In genomic region chr12:6328045-6328779, GRCh38 we compare ENCODE assay signal across 19 cellular contexts. TPM values are rescaled to one million over a fixed set of nuclear protein-coding genes. Genes with fewer than 3 reads are reported as not detected.
DNase-seq lines count a peak whose midpoint lies in the region; ATAC-seq, FAIRE-seq and TF ChIP-seq lines count a peak whose summit lies in the region.
"Had no signal": no experiment of that assay in that cellular context is flagged by ENCODE, and none has a peak within 500 bp of the region (broad histone marks: within the 10 kb centered on the region; RNA-seq: fewer than 3 reads in every experiment).

No MANE protein-coding gene starts in this region.

- no peaks in the 10 kb centered on the region for H3K27me3 ChIP-seq in CD4-positive, alpha-beta T cell (ENCODE audit: control insufficient read depth, insufficient read depth, low read length)
- H3K27me3 ChIP-seq in H1 (replicated peaks in 1 of 4; ENCODE audit: control insufficient read depth in 3 of 4, extremely low read depth in 1 of 4, insufficient read depth in 3 of 4, low read length in 3 of 4) = no peaks in the 10 kb centered on the region
- no peaks in the 10 kb centered on the region for H3K27me3 ChIP-seq in psoas muscle (ENCODE audit: insufficient read depth in 3 of 3, low read length in 2 of 3)
- H3K27me3 ChIP-seq: ovary had no signal

- no peak for FAIRE-seq in A549 (lab: Jason Lieb, UNC)
- no peak for FAIRE-seq in H1 (lab: Jason Lieb, UNC)
- FAIRE-seq: astrocyte, colon had no signal

- H3K27me3 Mint-ChIP-seq in CD4-positive, alpha-beta T cell = no peaks in the 10 kb centered on the region
- H3K27me3 Mint-ChIP-seq in activated CD8-positive, alpha-beta memory T cell treated with anti-CD3 and anti-CD28 coated beads, Interleukin-2, amount 10 ng/mL, durations not matched to agents 7 days and 5 days = no peaks in the 10 kb centered on the region
- H3K27me3 Mint-ChIP-seq: activated T-helper 17 cell treated with anti-CD3 and anti-CD28 coated beads, Interleukin-2, amount 50 U/mL, for 72 hours had no signal

- H3K9me3 ChIP-seq in A549 (no peaks in the 10 kb centered on the region), H1 (ENCODE audit: insufficient read depth in 2 of 2, low read depth in 1 of 2, low read length in 1 of 2) (no peaks in the 10 kb centered on the region), psoas muscle (no peaks in the 10 kb centered on the region)
- no peaks in the 10 kb centered on the region for H3K9me3 ChIP-seq in CD4-positive, alpha-beta T cell (ENCODE audit: control insufficient read depth, low read length)
- H3K9me3 ChIP-seq: ovary had no signal

- no peak overlapping the region for H3K14ac ChIP-seq in H1 (ENCODE audit: insufficient read length)

- H3K4me2 ChIP-seq in A549 (peak overlapping the region; percentile 24; the same call in 2 of the 3 replicates), H1 (ENCODE audit: insufficient read depth in 1 of 2, low read depth in 2 of 2, low read length in 2 of 2) (no peak overlapping the region; a peak in 2 of 4 replicates)

- H3K9ac ChIP-seq in H1 (replicated peaks in 1 of 4; ENCODE audit: extremely low read depth in 1 of 4, low read depth in 3 of 4, low read length in 3 of 4) = no peak overlapping the region

- TF ChIP-seq POLR2A in A549 (IDR thresholded peaks at IDR 0.05; ENCODE audit: low read length) (no peak), H1 (IDR thresholded peaks at IDR 0.05; ENCODE audit: control extremely low read depth in 1 of 2, low read depth in 2 of 2, low read length in 2 of 2) (peak in 1 of 2 experiments; percentile 18; a peak in 1 of 3 replicates)

- TF ChIP-seq EP300 in A549 (IDR thresholded peaks at IDR 0.05) (no peak), H1 (IDR thresholded peaks at IDR 0.05; ENCODE audit: borderline replicate concordance in 1 of 2, low read depth in 2 of 2, low read length in 2 of 2) (no peak)

- peaks cover 44% of the 10 kb centered on the region for H3K4me1 Mint-ChIP-seq in CD4-positive, alpha-beta T cell (ENCODE audit: low read depth)
- peaks cover 51% of the 10 kb centered on the region for H3K4me1 Mint-ChIP-seq in activated CD8-positive, alpha-beta memory T cell treated with anti-CD3 and anti-CD28 coated beads, Interleukin-2, amount 10 ng/mL, durations not matched to agents 7 days and 5 days

- DNase-seq in A549 (ENCODE audit: low read depth in 1 of 2, low spot score in 1 of 2) (no peak), H1 (ENCODE audit: low read depth in 1 of 2, low spot score in 2 of 2) (no peak), psoas muscle (no peak)
- DNase-seq in CD4-positive, alpha-beta T cell = no peak
- no peak for DNase-seq in activated CD8-positive, alpha-beta memory T cell treated with anti-CD3 and anti-CD28 coated beads, Interleukin-2, amount 10 ng/mL, durations not matched to agents 7 days and 5 days
- DNase-seq: activated CD4-positive, alpha-beta T cell treated with anti-CD3 and anti-CD28 coated beads, Interleukin-2, amount 50 U/mL, for 4 hours; C1 segment of cervical spinal cord; DMS79 treated with DMSO at 0.1 percent for 48 hours; glutamatergic neuron; NCI-H146; NCI-H446 treated with DMSO at 0.1 percent for 48 hours had no signal

- H3K4me3 ChIP-seq in A549 (no peak overlapping the region), H1 (ENCODE audit: extremely low read depth in 1 of 4, insufficient read depth in 2 of 4, low read depth in 3 of 4, low read length in 4 of 4) (no peak overlapping the region), psoas muscle (peak overlapping the region; percentile 18)
- H3K4me3 ChIP-seq: ovary had no signal

- peaks cover 56% of the 10 kb centered on the region for H3K36me3 Mint-ChIP-seq in CD4-positive, alpha-beta T cell (ENCODE audit: low read depth)
- peaks cover 35% of the 10 kb centered on the region for H3K36me3 Mint-ChIP-seq in activated CD8-positive, alpha-beta memory T cell treated with anti-CD3 and anti-CD28 coated beads, Interleukin-2, amount 10 ng/mL, durations not matched to agents 7 days and 5 days

- peaks cover 4% of the 10 kb centered on the region; the same call in 1 of the 2 replicates for H3K23me2 ChIP-seq in H1 (ENCODE audit: low read depth, low read length)

- WGBS in A549 (ENCODE audit: missing lambda C conversion rate) = 79% methylated on average over 10 of the region's 10 CpGs
- 87% methylated on average over 10 of the region's 10 CpGs; no CpG with 5 or more reads in 1 of the 2 experiments for WGBS in H1 (ENCODE audit: extremely low coverage in 1 of 2, insufficient coverage in 1 of 2, insufficient read length in 1 of 2, insufficient replicate concordance in 2 of 2, low coverage in 1 of 2, low lambda C conversion rate in 2 of 2, missing lambda C conversion rate in 1 of 2), 2 experiments
- WGBS in psoas muscle, 3 donors = 76 to 85% (median 81%) methylated on average over 10 of the region's 10 CpGs

- POLR2A ChIA-PET in A549 (lab: Yijun Ruan, JAX) = interaction anchor here (2.4 to 2.5 kb wide), 3 partner anchors 8 to 142 kb away, joined by 10 to 35 read pairs (median 15); partner anchors contain the start of gene VAMP1
- POLR2A ChIA-PET in CD4-positive, alpha-beta T cell (lab: Charles Lee) = interaction anchor here (0.6 to 0.8 kb wide), 3 partner anchors 9 to 142 kb away, joined by 3 read pairs; partner anchors contain the start of gene VAMP1
- POLR2A ChIA-PET in H1 (lab: Charles Lee; ENCODE audit: partially characterized antibody) = interaction anchor here (0.6 to 17.5 kb wide), 15 partner anchors 8 to 206 kb away, joined by 3 to 286 read pairs (median 6); partner anchors contain the start of genes GAPDH, LTBR, SCNN1A and TNFRSF1A

- ATAC-seq in A549 (no peak), psoas muscle (no peak), HG03571 (IDR thresholded peaks at IDR 0.05; ENCODE audit: unreplicated experiment) (no peak), GM19467 (IDR thresholded peaks at IDR 0.05; ENCODE audit: unreplicated experiment) (no peak), GM21619 (IDR thresholded peaks at IDR 0.05; ENCODE audit: unreplicated experiment) (no peak)
- ATAC-seq in CD4-positive, alpha-beta T cell (ENCODE audit: poor library complexity) = no peak
- no peak for ATAC-seq in activated CD8-positive, alpha-beta memory T cell treated with anti-CD3 and anti-CD28 coated beads, Interleukin-2, amount 10 ng/mL, durations not matched to agents 7 days and 5 days
- ATAC-seq: activated T-helper 17 cell treated with anti-CD3 and anti-CD28 coated beads, Interleukin-2, amount 50 U/mL, for 72 hours had no signal

- H3K4me3 Mint-ChIP-seq in CD4-positive, alpha-beta T cell = no peak overlapping the region
- no peak overlapping the region for H3K4me3 Mint-ChIP-seq in activated CD8-positive, alpha-beta memory T cell treated with anti-CD3 and anti-CD28 coated beads, Interleukin-2, amount 10 ng/mL, durations not matched to agents 7 days and 5 days
- H3K4me3 Mint-ChIP-seq: activated T-helper 17 cell treated with anti-CD3 and anti-CD28 coated beads, Interleukin-2, amount 50 U/mL, for 72 hours had no signal

- no peaks in the 10 kb centered on the region for H4K20me1 ChIP-seq in H1 (replicated peaks in 1 of 2; ENCODE audit: control insufficient read depth in 1 of 2, insufficient read depth in 2 of 2, low read length in 2 of 2)

- TF ChIP-seq RAD21 in A549 (conservative IDR thresholded peaks at IDR 0.05 in 1 of 2, IDR thresholded peaks at IDR 0.05 in 1 of 2) = no peak
- TF ChIP-seq RAD21 in H1 (IDR thresholded peaks at IDR 0.05 in 1 of 2, conservative IDR thresholded peaks at IDR 0.05 in 1 of 2; ENCODE audit: low read depth in 2 of 2, low read length in 2 of 2) = no peak

- intact Hi-C loops in CD4-positive, alpha-beta T cell (cut with DNase I, micrococcal nuclease) = no loop called here
- intact Hi-C loops in psoas muscle (cut with DNase I) = loop anchor here (5.0 kb wide), 2 partner anchors 124 to 139 kb away; partner anchors contain the start of gene TAPBPL (in 1 of the 2)

- H2BK15ac ChIP-seq in H1 (ENCODE audit: low read length) = peak overlapping the region; percentile 29; the same call in 1 of the 2 replicates

- H3K36me3 ChIP-seq in H1 (ENCODE audit: control insufficient read depth in 2 of 4, insufficient read depth in 4 of 4, low read length in 3 of 4) = peaks cover 11 to 40% (median 24%) of the 10 kb centered on the region in 4 experiments; a peak in 5 of 8 replicates
- H3K36me3 ChIP-seq in psoas muscle (ENCODE audit: insufficient read depth in 1 of 2, low read depth in 1 of 2) = peaks cover 7 to 57% of the 10 kb centered on the region in 2 donors
- H3K36me3 ChIP-seq: ovary had no signal

- no peak overlapping the region for H2AFZ ChIP-seq in H1 (ENCODE audit: low read length)

- H3K4ac ChIP-seq in H1 (replicated peaks; ENCODE audit: insufficient read length, low read depth, low read length) = no peak overlapping the region

- TF ChIP-seq CTCF in A549 (IDR thresholded peaks at IDR 0.05) (no peak), H1 (IDR thresholded peaks at IDR 0.05; ENCODE audit: control extremely low read depth in 1 of 3, insufficient read depth in 1 of 3, low read depth in 1 of 3, low read length in 3 of 3) (no peak), psoas muscle (IDR thresholded peaks at IDR 0.05) (no peak)
- TF ChIP-seq CTCF in CD4-positive, alpha-beta T cell (IDR thresholded peaks at IDR 0.05) = no peak

- H3K27ac ChIP-seq in A549 = peak overlapping the region; percentile 24 to 95; a peak in 4 of 6 replicates
- peak overlapping the region; percentile 25 for H3K27ac ChIP-seq in CD4-positive, alpha-beta T cell (ENCODE audit: low read depth, low read length)
- no peak overlapping the region for H3K27ac ChIP-seq in H1 (ENCODE audit: low read depth, low read length)
- peak overlapping the region; percentile 47 for H3K27ac ChIP-seq in psoas muscle

- no peak overlapping the region for H3K23ac ChIP-seq in H1 (ENCODE audit: insufficient read length)

- peak overlapping the region; percentile 75; the same call in 1 of the 2 replicates for H2AK5ac ChIP-seq in H1 (ENCODE audit: low read depth, low read length)

- H3K56ac ChIP-seq in H1 (replicated peaks; ENCODE audit: insufficient read length, low read depth, low read length) = no peak overlapping the region

- peaks cover 100% of the 10 kb centered on the region for H3K4me1 ChIP-seq in A549
- peaks cover 9 to 43% (median 24%) of the 10 kb centered on the region in 4 experiments for H3K4me1 ChIP-seq in H1 (replicated peaks in 1 of 4; ENCODE audit: control insufficient read depth in 3 of 4, insufficient read depth in 4 of 4, low read length in 3 of 4)
- peaks cover 53% of the 10 kb centered on the region for H3K4me1 ChIP-seq in psoas muscle

- CTCF ChIA-PET in A549 (lab: Yijun Ruan, JAX) = interaction anchor here (1.0 to 29.7 kb wide), 7 partner anchors 8 to 142 kb away, joined by 3 to 705 read pairs (median 16); partner anchors contain the start of genes SCNN1A, TNFRSF1A and VAMP1
- CTCF ChIA-PET in CD4-positive, alpha-beta T cell (lab: Charles Lee) = no interaction called here
- CTCF ChIA-PET in H1 (lab: Charles Lee; ENCODE audit: partially characterized antibody) = interaction anchor here (0.6 to 7.8 kb wide), 17 partner anchors 8 to 291 kb away, joined by 3 to 109 read pairs (median 8); partner anchors contain the start of genes SCNN1A, TNFRSF1A and VAMP1
- CTCF ChIA-PET in activated CD8-positive, alpha-beta memory T cell treated with anti-CD3 and anti-CD28 coated beads, Interleukin-2, amount 10 ng/mL, durations not matched to agents 7 days and 5 days (lab: Charles Lee) = interaction anchor here (0.8 to 2.7 kb wide), 3 partner anchors 10 to 39 kb away, joined by 3 to 22 read pairs (median 15); no protein-coding TSS in a partner anchor

- peak overlapping the region; percentile 21; the same call in 1 of the 2 replicates for H2BK20ac ChIP-seq in H1 (ENCODE audit: low read length)

- no peaks in the 10 kb centered on the region for H3K9me3 Mint-ChIP-seq in CD4-positive, alpha-beta T cell
- H3K9me3 Mint-ChIP-seq in activated CD8-positive, alpha-beta memory T cell treated with anti-CD3 and anti-CD28 coated beads, Interleukin-2, amount 10 ng/mL, durations not matched to agents 7 days and 5 days (ENCODE audit: low read depth) = no peaks in the 10 kb centered on the region
- H3K9me3 Mint-ChIP-seq: activated T-helper 17 cell treated with anti-CD3 and anti-CD28 coated beads, Interleukin-2, amount 50 U/mL, for 72 hours had no signal

- no peak overlapping the region for H4K8ac ChIP-seq in H1 (ENCODE audit: extremely low read depth, insufficient read depth, low read length)

- H3K18ac ChIP-seq in H1 (ENCODE audit: extremely low read depth, low read length) = peak overlapping the region; percentile 51; the same call in 1 of the 2 replicates

- H2BK120ac ChIP-seq in H1 (replicated peaks; ENCODE audit: low read depth, low read length) = no peak overlapping the region

- H3K79me2 ChIP-seq in H1 (ENCODE audit: control insufficient read depth in 1 of 2, insufficient read depth in 2 of 2, low read length in 2 of 2) = no peaks in the 10 kb centered on the region

- no peak overlapping the region for H2BK5ac ChIP-seq in H1 (ENCODE audit: low read depth, low read length)

- no peak overlapping the region for H4K91ac ChIP-seq in H1 (replicated peaks; ENCODE audit: insufficient read length, low read length)

- no peak overlapping the region for H3K27ac Mint-ChIP-seq in CD4-positive, alpha-beta T cell
- H3K27ac Mint-ChIP-seq in activated CD8-positive, alpha-beta memory T cell treated with anti-CD3 and anti-CD28 coated beads, Interleukin-2, amount 10 ng/mL, durations not matched to agents 7 days and 5 days = no peak overlapping the region
- H3K27ac Mint-ChIP-seq: activated T-helper 17 cell treated with anti-CD3 and anti-CD28 coated beads, Interleukin-2, amount 50 U/mL, for 72 hours had no signal

- H3K79me1 ChIP-seq in H1 (ENCODE audit: low read depth, low read length) = no peaks in the 10 kb centered on the region; the same call in 1 of the 2 replicates

- no peak overlapping the region for H2BK12ac ChIP-seq in H1 (ENCODE audit: low read depth, low read length)

- H4K5ac ChIP-seq in H1 (ENCODE audit: insufficient read length, low read depth, low read length) = no peak overlapping the region

RNA-seq across cellular contexts. Expression of gene TNFRSF1A, which starts 13.7 kb away (rescaled TPM):
- polyA plus RNA-seq in A549 (2011; rRNA removed) (460 and 621 TPM in 2 replicates), A549 (2017; fragmentation: RNase III; extraction: RNeasy Plus Mini Kit Qiagen cat#74134 plus additional on column Dnase treatment) (324 to 416 TPM (median 367 TPM) in 3 replicates), H1 (2011; rRNA removed) (28.7 and 48.7 TPM in 2 replicates), psoas muscle (100 to 1,000 TPM in 1 of 3 donors, 10 to 100 TPM in 2; 53.7 to 117 (median 65.4) TPM)
- 275 and 344 TPM in 2 replicates for polyA plus RNA-seq in A549 (2012; cell fraction: cytosol; rRNA removed)
- polyA plus RNA-seq in A549 (2012; cell fraction: nucleus; rRNA removed) = 409 and 455 TPM in 2 replicates
- 307 and 325 TPM in 2 replicates for polyA minus RNA-seq in A549 (2011; rRNA and poly(A)+ RNA removed)
- total RNA-seq in CD4-positive, alpha-beta T cell = 10 to 100 TPM; 16.3 to 19.2 TPM
- total RNA-seq in H1 (2021; fragmentation: NEBNext Ultra II Directional; extraction: Animal tissue kit (Norgen Biotek cat#: 25700)) = 42.1 and 45.8 TPM in 2 replicates
- polyA plus RNA-seq in H1 (2011; cell fraction: cytosol; rRNA removed) = 29.1 TPM
- polyA plus RNA-seq in H1 (2011; cell fraction: nucleus; rRNA removed) = 46.5 TPM
- 40.7 to 46.5 TPM (median 44.7 TPM) in 4 replicates for polyA plus RNA-seq in H1 (2012, experiment 1 of 2)
- 56.1 TPM for polyA plus RNA-seq in H1 (2012, experiment 2 of 2)
- polyA plus RNA-seq in H1 (2013, experiment 1 of 2) = 75.2 TPM
- 89.3 TPM for polyA plus RNA-seq in H1 (2013, experiment 2 of 2)
- polyA minus RNA-seq in H1 (2011; rRNA and poly(A)+ RNA removed) = 33.4 and 50.9 TPM in 2 replicates
- polyA minus RNA-seq in H1 (2011; cell fraction: cytosol; rRNA and poly(A)+ RNA removed) = 28.5 TPM
- polyA minus RNA-seq in H1 (2011; cell fraction: nucleus; rRNA and poly(A)+ RNA removed) = 29.2 TPM
- 100 to 1,000 TPM in 3 of 4 donors, 10 to 100 TPM in 1; 38.8 to 224 (median 127) TPM for total RNA-seq in psoas muscle
- total RNA-seq in activated CD8-positive, alpha-beta memory T cell treated with anti-CD3 and anti-CD28 coated beads, Interleukin-2, amount 10 ng/mL, durations not matched to agents 7 days and 5 days = 10 to 100 TPM; 63.3 to 71.5 TPM

RNA-seq across cellular contexts. Expression of gene PLEKHG6, which starts 17.7 kb away (rescaled TPM):
- polyA plus RNA-seq in A549 (2011; rRNA removed) = 0.25 and 0.31 TPM in 2 replicates
- 0.26 and 0.70 TPM in 2 replicates for polyA plus RNA-seq in A549 (2012; cell fraction: cytosol; rRNA removed)
- polyA plus RNA-seq in A549 (2012; cell fraction: nucleus; rRNA removed) = 0.26 and 0.33 TPM in 2 replicates
- polyA plus RNA-seq in A549 (2017; fragmentation: RNase III; extraction: RNeasy Plus Mini Kit Qiagen cat#74134 plus additional on column Dnase treatment) = 0.15 to 0.29 TPM (median 0.16 TPM) in 3 replicates
- 0.41 and 0.88 TPM in 2 replicates for polyA minus RNA-seq in A549 (2011; rRNA and poly(A)+ RNA removed)
- not detected for total RNA-seq in CD4-positive, alpha-beta T cell
- 25.5 and 32.5 TPM in 2 replicates for total RNA-seq in H1 (2021; fragmentation: NEBNext Ultra II Directional; extraction: Animal tissue kit (Norgen Biotek cat#: 25700))
- 23.1 and 38.1 TPM in 2 replicates for polyA plus RNA-seq in H1 (2011; rRNA removed)
- polyA plus RNA-seq in H1 (2011; cell fraction: cytosol; rRNA removed) = 30.4 TPM
- polyA plus RNA-seq in H1 (2011; cell fraction: nucleus; rRNA removed) = 49.3 TPM
- 22.6 to 29.6 TPM (median 26.3 TPM) in 4 replicates for polyA plus RNA-seq in H1 (2012, experiment 1 of 2)
- polyA plus RNA-seq in H1 (2012, experiment 2 of 2) = 28.8 TPM
- 18.8 TPM for polyA plus RNA-seq in H1 (2013, experiment 1 of 2)
- 18.5 TPM for polyA plus RNA-seq in H1 (2013, experiment 2 of 2)
- polyA minus RNA-seq in H1 (2011; rRNA and poly(A)+ RNA removed) = 22.1 and 28.7 TPM in 2 replicates
- 17.8 TPM for polyA minus RNA-seq in H1 (2011; cell fraction: cytosol; rRNA and poly(A)+ RNA removed)
- polyA minus RNA-seq in H1 (2011; cell fraction: nucleus; rRNA and poly(A)+ RNA removed) = 17.7 TPM
- not detected for total RNA-seq in psoas muscle
- under 1 TPM in 2 of 3 donors, not detected in 1; 0.20 to 0.39 TPM for polyA plus RNA-seq in psoas muscle
- not detected for total RNA-seq in activated CD8-positive, alpha-beta memory T cell treated with anti-CD3 and anti-CD28 coated beads, Interleukin-2, amount 10 ng/mL, durations not matched to agents 7 days and 5 days
- total RNA-seq: activated T-helper 17 cell treated with anti-CD3 and anti-CD28 coated beads, Interleukin-2, amount 50 U/mL, for 72 hours; LHCN-M2 had no signal

RNA-seq across cellular contexts. Expression of gene SCNN1A, which starts 47.2 kb away (rescaled TPM):
- polyA plus RNA-seq in A549 (2011; rRNA removed) (7.0 and 7.6 TPM in 2 replicates), A549 (2017; fragmentation: RNase III; extraction: RNeasy Plus Mini Kit Qiagen cat#74134 plus additional on column Dnase treatment) (4.3 to 6.0 TPM (median 5.7 TPM) in 3 replicates), H1 (2011; rRNA removed) (156 and 192 TPM in 2 replicates), psoas muscle (under 1 TPM; 0.03 to 0.39 (median 0.31) TPM)
- 4.2 and 6.8 TPM in 2 replicates for polyA plus RNA-seq in A549 (2012; cell fraction: cytosol; rRNA removed)
- polyA plus RNA-seq in A549 (2012; cell fraction: nucleus; rRNA removed) = 14.1 and 14.4 TPM in 2 replicates
- 6.4 and 12.4 TPM in 2 replicates for polyA minus RNA-seq in A549 (2011; rRNA and poly(A)+ RNA removed)
- 1 to 10 TPM; 1.1 to 2.0 TPM for total RNA-seq in CD4-positive, alpha-beta T cell
- 85.5 and 89.0 TPM in 2 replicates for total RNA-seq in H1 (2021; fragmentation: NEBNext Ultra II Directional; extraction: Animal tissue kit (Norgen Biotek cat#: 25700))
- 97.5 TPM for polyA plus RNA-seq in H1 (2011; cell fraction: cytosol; rRNA removed)
- polyA plus RNA-seq in H1 (2011; cell fraction: nucleus; rRNA removed) = 220 TPM
- polyA plus RNA-seq in H1 (2012, experiment 1 of 2) = 83.5 to 112 TPM (median 108 TPM) in 4 replicates
- 95.0 TPM for polyA plus RNA-seq in H1 (2012, experiment 2 of 2)
- polyA plus RNA-seq in H1 (2013, experiment 1 of 2) = 112 TPM
- polyA plus RNA-seq in H1 (2013, experiment 2 of 2) = 115 TPM
- 117 and 161 TPM in 2 replicates for polyA minus RNA-seq in H1 (2011; rRNA and poly(A)+ RNA removed)
- polyA minus RNA-seq in H1 (2011; cell fraction: cytosol; rRNA and poly(A)+ RNA removed) = 49.3 TPM
- polyA minus RNA-seq in H1 (2011; cell fraction: nucleus; rRNA and poly(A)+ RNA removed) = 76.1 TPM
- under 1 TPM; 0.30 to 0.57 (median 0.48) TPM for total RNA-seq in psoas muscle
- total RNA-seq in activated CD8-positive, alpha-beta memory T cell treated with anti-CD3 and anti-CD28 coated beads, Interleukin-2, amount 10 ng/mL, durations not matched to agents 7 days and 5 days = under 1 TPM; 0.49 to 0.58 TPM

RNA-seq across cellular contexts. Expression of gene LTBR, which starts 55.8 kb away (rescaled TPM):
- polyA plus RNA-seq in A549 (2011; rRNA removed) (57.3 and 63.9 TPM in 2 replicates), A549 (2017; fragmentation: RNase III; extraction: RNeasy Plus Mini Kit Qiagen cat#74134 plus additional on column Dnase treatment) (90.4 to 110 TPM (median 109 TPM) in 3 replicates), H1 (2011; rRNA removed) (5.1 and 9.2 TPM in 2 replicates), psoas muscle (10 to 100 TPM; 15.3 to 38.8 (median 34.5) TPM)
- 72.7 and 103 TPM in 2 replicates for polyA plus RNA-seq in A549 (2012; cell fraction: cytosol; rRNA removed)
- polyA plus RNA-seq in A549 (2012; cell fraction: nucleus; rRNA removed) = 137 and 148 TPM in 2 replicates
- 47.1 and 54.7 TPM in 2 replicates for polyA minus RNA-seq in A549 (2011; rRNA and poly(A)+ RNA removed)
- under 1 TPM; 0.38 to 0.67 TPM for total RNA-seq in CD4-positive, alpha-beta T cell
- total RNA-seq in H1 (2021; fragmentation: NEBNext Ultra II Directional; extraction: Animal tissue kit (Norgen Biotek cat#: 25700)) = 6.3 and 6.7 TPM in 2 replicates
- 4.2 TPM for polyA plus RNA-seq in H1 (2011; cell fraction: cytosol; rRNA removed)
- polyA plus RNA-seq in H1 (2011; cell fraction: nucleus; rRNA removed) = 7.9 TPM
- 27.4 to 39.4 TPM (median 31.7 TPM) in 4 replicates for polyA plus RNA-seq in H1 (2012, experiment 1 of 2)
- polyA plus RNA-seq in H1 (2012, experiment 2 of 2) = 11.0 TPM
- 11.7 TPM for polyA plus RNA-seq in H1 (2013, experiment 1 of 2)
- polyA plus RNA-seq in H1 (2013, experiment 2 of 2) = 13.4 TPM
- polyA minus RNA-seq in H1 (2011; rRNA and poly(A)+ RNA removed) = 2.2 and 3.2 TPM in 2 replicates
- 3.6 TPM for polyA minus RNA-seq in H1 (2011; cell fraction: cytosol; rRNA and poly(A)+ RNA removed)
- 7.4 TPM for polyA minus RNA-seq in H1 (2011; cell fraction: nucleus; rRNA and poly(A)+ RNA removed)
- 10 to 100 TPM; 23.7 to 38.6 (median 34.1) TPM for total RNA-seq in psoas muscle
- total RNA-seq in activated CD8-positive, alpha-beta memory T cell treated with anti-CD3 and anti-CD28 coated beads, Interleukin-2, amount 10 ng/mL, durations not matched to agents 7 days and 5 days = under 1 TPM; 0.30 to 0.41 TPM

Comparison
In these comparisons a context has a peak if more than half of its experiments do, and no peak if none do; other contexts are left out.
1. RNA of gene PLEKHG6, which starts 17.7 kb away (total RNA-seq): 25.5 to 32.5 TPM in H1; not detected in psoas muscle, not detected in activated CD8-positive, alpha-beta memory T cell treated with anti-CD3 and anti-CD28 coated beads, Interleukin-2, amount 10 ng/mL, durations not matched to agents 7 days and 5 days and not detected in CD4-positive, alpha-beta T cell; every median in the first group is over 10 times any median in the second.
2. RNA of gene SCNN1A, which starts 47.2 kb away (total RNA-seq): 85.5 to 89.0 TPM in H1; 1.1 to 2.0 TPM in CD4-positive, alpha-beta T cell, 0.49 to 0.58 TPM in activated CD8-positive, alpha-beta memory T cell treated with anti-CD3 and anti-CD28 coated beads, Interleukin-2, amount 10 ng/mL, durations not matched to agents 7 days and 5 days and 0.30 to 0.57 TPM in psoas muscle; every median in the first group is over 10 times any median in the second.
3. intact Hi-C loops: an anchor here in psoas muscle (5.0 kb wide); none called in CD4-positive, alpha-beta T cell.